ENCODE assay signal across 8 cellular contexts in genomic region chr13:109131698-109132257, GRCh38.
DNase-seq lines count a peak whose midpoint lies in the region; ATAC-seq, FAIRE-seq and TF ChIP-seq lines count a peak whose summit lies in the region.

No MANE protein-coding gene starts in this region.

- H3K4me3 ChIP-seq in kidney (ENCODE audit: low read length in 2 of 2): no peak overlapping the region

- ATAC-seq in GM18505 (IDR thresholded peaks at IDR 0.05; ENCODE audit: unreplicated experiment) (peak; percentile 88), HG02571 (IDR thresholded peaks at IDR 0.05; ENCODE audit: unreplicated experiment) (peak; percentile 88), omental fat pad (ENCODE audit: low FRiP score) (no peak)

- TF ChIP-seq CTCF in kidney (IDR thresholded peaks at IDR 0.05; ENCODE audit: borderline replicate concordance, extremely low read depth, insufficient read depth) (no peak), omental fat pad (IDR thresholded peaks at IDR 0.05) (no peak)

- H3K9ac ChIP-seq in kidney (ENCODE audit: low read length in 2 of 2): no peak overlapping the region

- no peaks in the 10 kb centered on the region for H3K4me1 ChIP-seq in kidney (ENCODE audit: control insufficient read depth in 1 of 2, insufficient read depth in 1 of 2, low read depth in 1 of 2, low read length in 2 of 2)

- intact Hi-C loops in kidney (cut with DNase I): no loop called here

- FAIRE-seq in kidney (lab: Jason Lieb, UNC): no peak

- no peaks in the 10 kb centered on the region for H3K9me3 ChIP-seq in kidney (ENCODE audit: control insufficient read depth in 1 of 2, low read length in 2 of 2)

- no peak overlapping the region for H3K27ac ChIP-seq in kidney (ENCODE audit: low read depth in 2 of 2, low read length in 2 of 2)

- DNase-seq in MV-4-11 (lab: John Stamatoyannopoulos, UW): peak; percentile 99
- peak; percentile 38 for DNase-seq in iPS-NIHi11 (ENCODE audit: low spot score)
- no peak for DNase-seq in HPDE6-E6E7 (ENCODE audit: extremely low spot score)
- DNase-seq in kidney: no peak
- no peak for DNase-seq in activated T-cell treated with anti-CD3 and anti-CD28 coated beads for 4 hours
- no peak for DNase-seq in omental fat pad (ENCODE audit: low spot score)

- no peaks in the 10 kb centered on the region for H3K36me3 ChIP-seq in kidney (ENCODE audit: control insufficient read depth in 1 of 2, insufficient read depth in 2 of 2, low read length in 2 of 2)

- TF ChIP-seq POLR2A in GM18505 (IDR thresholded peaks at IDR 0.05; ENCODE audit: borderline replicate concordance, extremely low read depth, insufficient read depth, insufficient read length): no peak

Comparison
In these comparisons a context has a peak if more than half of its experiments do, and no peak if none do; other contexts are left out.
1. DNase-seq: peak in MV-4-11 (single experiment) and iPS-NIHi11 (single experiment); none in HPDE6-E6E7 (single experiment), kidney (single experiment), activated T-cell treated with anti-CD3 and anti-CD28 coated beads for 4 hours (single experiment) and omental fat pad (single experiment).